In genomic region chr4:38266616-38267015, GRCh38 we compare ENCODE assay signal across 12 cellular contexts.
DNase-seq lines count a peak whose midpoint lies in the region; ATAC-seq and TF ChIP-seq lines count a peak whose summit lies in the region.
"Had no signal": no experiment of that assay in that cellular context is flagged by ENCODE, and none has a peak within 500 bp of the region (broad histone marks: within the 10 kb centered on the region; RNA-seq: fewer than 3 reads in every experiment).

No MANE protein-coding gene starts in this region.

- no peak overlapping the region for H2AFZ ChIP-seq in PC-9

- H3K79me2 ChIP-seq in PC-9 (ENCODE audit: low read depth), result no peaks in the 10 kb centered on the region

- no peaks in the 10 kb centered on the region for H4K20me1 ChIP-seq in PC-9 (ENCODE audit: insufficient read depth)

- H3K9me3 ChIP-seq in PC-9 (ENCODE audit: insufficient read depth, low read depth), result no peaks in the 10 kb centered on the region

- no peak for TF ChIP-seq CTCF in PC-9 (conservative IDR thresholded peaks at IDR 0.05)
- no peak for TF ChIP-seq CTCF in GM10248 (IDR thresholded peaks at IDR 0.05; ENCODE audit: control extremely low read depth, extremely low read depth, low read depth, missing control alignments)

- no peak overlapping the region for H3K27ac Mint-ChIP-seq in activated naive CD4-positive, alpha-beta T cell treated with anti-CD3 and anti-CD28 coated beads for 36 hours
- no peak overlapping the region for H3K27ac Mint-ChIP-seq in stimulated activated naive CD8-positive, alpha-beta T cell treated with anti-CD3 and anti-CD28 coated beads, Interleukin-15, amount 100 ng/mL, for 72 hours
- H3K27ac Mint-ChIP-seq: CD4-positive, CD25-positive, alpha-beta regulatory T cell had no signal

- intact Hi-C loops in activated naive CD4-positive, alpha-beta T cell treated with anti-CD3 and anti-CD28 coated beads for 36 hours (cut with micrococcal nuclease), result no loop called here
- intact Hi-C loops in PC-9 (cut with micrococcal nuclease; ENCODE audit: unreplicated experiment), result no loop called here

- no peaks in the 10 kb centered on the region for H3K4me1 Mint-ChIP-seq in activated naive CD4-positive, alpha-beta T cell treated with anti-CD3 and anti-CD28 coated beads for 36 hours (ENCODE audit: low read depth)
- H3K4me1 Mint-ChIP-seq in stimulated activated naive CD8-positive, alpha-beta T cell treated with anti-CD3 and anti-CD28 coated beads, Interleukin-15, amount 100 ng/mL, for 72 hours, result no peaks in the 10 kb centered on the region
- H3K4me1 Mint-ChIP-seq: CD4-positive, CD25-positive, alpha-beta regulatory T cell had no signal

- peak; percentile 49 for DNase-seq in activated naive CD4-positive, alpha-beta T cell treated with anti-CD3 and anti-CD28 coated beads for 36 hours
- DNase-seq in activated naive CD4-positive, alpha-beta T cell (lab: John Stamatoyannopoulos, UW), result no peak
- DNase-seq in PC-9 (peak; percentile 17 to 57), globus pallidus (ENCODE audit: low spot score) (peak; percentile 91), NCI-H2107 treated with DMSO at 0.1 percent for 48 hours (lab: John Stamatoyannopoulos, UW; ENCODE audit: unreplicated experiment) (no peak), GM10248 (ENCODE audit: extremely low spot score) (no peak)
- no peak for DNase-seq in stimulated activated naive CD8-positive, alpha-beta T cell treated with anti-CD3 and anti-CD28 coated beads, Interleukin-15, amount 100 ng/mL, for 72 hours
- DNase-seq: CD4-positive, CD25-positive, alpha-beta regulatory T cell; effector CD8-positive, alpha-beta T cell; mesendoderm; NCI-H82 had no signal

- H3K27me3 ChIP-seq in PC-9 (ENCODE audit: insufficient read depth, low read depth), result no peaks in the 10 kb centered on the region

- H3K4me3 Mint-ChIP-seq in activated naive CD4-positive, alpha-beta T cell treated with anti-CD3 and anti-CD28 coated beads for 36 hours, result no peak overlapping the region
- H3K4me3 Mint-ChIP-seq in stimulated activated naive CD8-positive, alpha-beta T cell treated with anti-CD3 and anti-CD28 coated beads, Interleukin-15, amount 100 ng/mL, for 72 hours, result no peak overlapping the region
- H3K4me3 Mint-ChIP-seq: CD4-positive, CD25-positive, alpha-beta regulatory T cell had no signal

- no peaks in the 10 kb centered on the region for H3K36me3 Mint-ChIP-seq in activated naive CD4-positive, alpha-beta T cell treated with anti-CD3 and anti-CD28 coated beads for 36 hours (ENCODE audit: low read depth)
- H3K36me3 Mint-ChIP-seq: CD4-positive, CD25-positive, alpha-beta regulatory T cell had no signal

- H3K4me2 ChIP-seq in PC-9, result no peak overlapping the region

- no peaks in the 10 kb centered on the region for H3K27me3 Mint-ChIP-seq in activated naive CD4-positive, alpha-beta T cell treated with anti-CD3 and anti-CD28 coated beads for 36 hours (ENCODE audit: low read depth)
- no peaks in the 10 kb centered on the region for H3K27me3 Mint-ChIP-seq in stimulated activated naive CD8-positive, alpha-beta T cell treated with anti-CD3 and anti-CD28 coated beads, Interleukin-15, amount 100 ng/mL, for 72 hours

- H3K9me3 Mint-ChIP-seq in activated naive CD4-positive, alpha-beta T cell treated with anti-CD3 and anti-CD28 coated beads for 36 hours, result no peaks in the 10 kb centered on the region
- no peaks in the 10 kb centered on the region for H3K9me3 Mint-ChIP-seq in stimulated activated naive CD8-positive, alpha-beta T cell treated with anti-CD3 and anti-CD28 coated beads, Interleukin-15, amount 100 ng/mL, for 72 hours

- no peak overlapping the region for H3K27ac ChIP-seq in PC-9

- no peaks in the 10 kb centered on the region for H3K36me3 ChIP-seq in PC-9 (ENCODE audit: low read depth)

- no peaks in the 10 kb centered on the region for H3K9me2 ChIP-seq in PC-9 (ENCODE audit: insufficient read depth)

- peak; percentile 71 for ATAC-seq in stimulated activated naive CD8-positive, alpha-beta T cell treated with anti-CD3 and anti-CD28 coated beads, Interleukin-15, amount 100 ng/mL, for 72 hours
- no peak for ATAC-seq in HG02840 (IDR thresholded peaks at IDR 0.05; ENCODE audit: low FRiP score, unreplicated experiment)

- POLR2A ChIA-PET in PC-9 (lab: Charles Lee; ENCODE audit: unreplicated experiment) (no interaction called here), GM10248 (lab: Yijun Ruan, JAX) (no interaction called here)

- H3K4me3 ChIP-seq in PC-9, result no peak overlapping the region

- no TSS peak for BruUV-seq in PC-9 (replicated peaks; lab: Mats Ljungman, UMichigan)

- CTCF ChIA-PET in activated naive CD4-positive, alpha-beta T cell treated with anti-CD3 and anti-CD28 coated beads for 36 hours (lab: Charles Lee), result no interaction called here
- CTCF ChIA-PET in PC-9 (lab: Charles Lee), result no interaction called here
- CTCF ChIA-PET in GM10248 (lab: Yijun Ruan, JAX), result interaction anchor here (1.0 kb wide), 1 partner anchor 14 kb away, joined by 3 read pairs; no protein-coding TSS in a partner anchor

- no peaks in the 10 kb centered on the region for H3F3A ChIP-seq in PC-9 (ENCODE audit: insufficient read depth, low read depth)

- no peaks in the 10 kb centered on the region for H3K4me1 ChIP-seq in PC-9 (replicated peaks; ENCODE audit: insufficient read depth)

Comparison
In these comparisons a context has a peak if more than half of its experiments do, and no peak if none do; other contexts are left out.
1. DNase-seq: peak in activated naive CD4-positive, alpha-beta T cell treated with anti-CD3 and anti-CD28 coated beads for 36 hours (single experiment), PC-9 (2 of 2) and globus pallidus (single experiment); none in activated naive CD4-positive, alpha-beta T cell (0 of 4), stimulated activated naive CD8-positive, alpha-beta T cell treated with anti-CD3 and anti-CD28 coated beads, Interleukin-15, amount 100 ng/mL, for 72 hours (0 of 2), NCI-H2107 treated with DMSO at 0.1 percent for 48 hours (single experiment) and GM10248 (single experiment).